Comparison of ENCODE assay signal across 15 cellular contexts in genomic region chr18:23779696-23780303, GRCh38.
DNase-seq lines count a peak whose midpoint lies in the region; ATAC-seq, FAIRE-seq and TF ChIP-seq lines count a peak whose summit lies in the region.
"Had no signal": no experiment of that assay in that cellular context is flagged by ENCODE, and none has a peak within 500 bp of the region (broad histone marks: within the 10 kb centered on the region; RNA-seq: fewer than 3 reads in every experiment).

No MANE protein-coding gene starts in this region.

- no TSS peak for BruUV-seq in MCF 10A (replicated peaks; lab: Mats Ljungman, UMichigan)

- H3K27ac ChIP-seq in breast epithelium (no peak overlapping the region), WERI-Rb-1 (no peak overlapping the region), hepatocyte (no peak overlapping the region)
- H3K27ac ChIP-seq: ascending aorta, gastrocnemius medialis had no signal

- H3K27me3 ChIP-seq in breast epithelium (no peaks in the 10 kb centered on the region), WERI-Rb-1 (ENCODE audit: insufficient read depth, low read depth, severe bottlenecking) (no peaks in the 10 kb centered on the region), hepatocyte (no peaks in the 10 kb centered on the region)
- H3K27me3 ChIP-seq: ascending aorta, gastrocnemius medialis had no signal

- 67% methylated on average over 5 of the region's 5 CpGs for WGBS in hepatocyte (ENCODE audit: low lambda C conversion rate, missing lambda C conversion rate)

- no peak overlapping the region for H3K4me3 Mint-ChIP-seq in MCF 10A (ENCODE audit: unreplicated experiment)
- H3K4me3 Mint-ChIP-seq: naive thymus-derived CD8-positive, alpha-beta T cell had no signal

- no peaks in the 10 kb centered on the region for H3K36me3 Mint-ChIP-seq in MCF 10A (ENCODE audit: insufficient read depth, unreplicated experiment)
- H3K36me3 Mint-ChIP-seq: naive thymus-derived CD8-positive, alpha-beta T cell had no signal

- no peaks in the 10 kb centered on the region for H3K9me2 ChIP-seq in hepatocyte (replicated peaks; ENCODE audit: insufficient read depth)

- H3K27ac Mint-ChIP-seq in MCF 10A (ENCODE audit: low read depth, unreplicated experiment) = no peak overlapping the region

- CTCF ChIA-PET in MCF 10A (lab: Yijun Ruan, JAX) = interaction anchor here (0.5 to 0.7 kb wide), 2 partner anchors 77 to 1528 kb away, joined by 3 to 4 read pairs; no protein-coding TSS in a partner anchor

- no peaks in the 10 kb centered on the region for H3K4me1 Mint-ChIP-seq in MCF 10A (ENCODE audit: insufficient read depth, unreplicated experiment)

- no peaks in the 10 kb centered on the region for H3K9me3 Mint-ChIP-seq in MCF 10A (ENCODE audit: unreplicated experiment)

- H3K27me3 Mint-ChIP-seq in MCF 10A (ENCODE audit: insufficient read depth, unreplicated experiment) = no peaks in the 10 kb centered on the region

- TF ChIP-seq POLR2A in breast epithelium (IDR thresholded peaks at IDR 0.05) = no peak

- H3K36me3 ChIP-seq in breast epithelium (no peaks in the 10 kb centered on the region), WERI-Rb-1 (no peaks in the 10 kb centered on the region), hepatocyte (replicated peaks; ENCODE audit: insufficient read depth, low read depth) (no peaks in the 10 kb centered on the region)
- H3K36me3 ChIP-seq: ascending aorta, gastrocnemius medialis had no signal

- no peak for ATAC-seq in HG02852 (IDR thresholded peaks at IDR 0.05; ENCODE audit: unreplicated experiment)
- ATAC-seq: gastrocnemius medialis; naive thymus-derived CD8-positive, alpha-beta T cell had no signal

- H3K4me1 ChIP-seq in breast epithelium (no peaks in the 10 kb centered on the region), hepatocyte (ENCODE audit: insufficient read depth) (no peaks in the 10 kb centered on the region)
- H3K4me1 ChIP-seq: ascending aorta, gastrocnemius medialis had no signal

- TF ChIP-seq CTCF in MCF 10A (IDR thresholded peaks at IDR 0.05; ENCODE audit: unreplicated experiment) (no peak), breast epithelium (IDR thresholded peaks at IDR 0.05) (no peak), WERI-Rb-1 (IDR thresholded peaks at IDR 0.05; ENCODE audit: low read depth, low read length) (peak; percentile 39), hepatocyte (IDR thresholded peaks at IDR 0.05; ENCODE audit: poor library complexity) (no peak)

- intact Hi-C loops in MCF 10A (cut with micrococcal nuclease) = no loop called here
- intact Hi-C loops in breast epithelium (cut with DNase I; ENCODE audit: low total_unique reads) = no loop called here

- peak; percentile 44 for DNase-seq in MCF 10A (ENCODE audit: unreplicated experiment)
- DNase-seq in breast epithelium (ENCODE audit: low spot score in 2 of 2) = no peak
- DNase-seq in WERI-Rb-1 = no peak
- DNase-seq in hepatocyte (ENCODE audit: low spot score) = peak; percentile 32
- DNase-seq in urothelium cell line (ENCODE audit: low spot score) = peak; percentile 7
- no peak for DNase-seq in NCI-H2171 treated with DMSO at 0.1 percent for 48 hours (lab: John Stamatoyannopoulos, UW)
- DNase-seq in cerebellar nuclear complex (lab: John Stamatoyannopoulos, UW) = no peak
- DNase-seq: gastrocnemius medialis; naive thymus-derived CD8-positive, alpha-beta T cell; NCI-H524; stimulated activated CD4-positive, alpha-beta T cell treated with anti-CD3 and anti-CD28 coated beads, Interleukin-2, amount 100 ng/mL, for 24 hours; substantia nigra had no signal

- no peak for FAIRE-seq in urothelium cell line (lab: Jason Lieb, UNC)
- FAIRE-seq: A204.1 had no signal

- H3K79me2 ChIP-seq in hepatocyte = no peaks in the 10 kb centered on the region

- no peak overlapping the region for H3K4me2 ChIP-seq in hepatocyte

- H4K20me1 ChIP-seq in hepatocyte (ENCODE audit: insufficient read depth, poor library complexity, severe bottlenecking) = no peaks in the 10 kb centered on the region

- H2AFZ ChIP-seq in hepatocyte = no peak overlapping the region

- H3K9me3 ChIP-seq in breast epithelium = no peaks in the 10 kb centered on the region
- H3K9me3 ChIP-seq in WERI-Rb-1 (ENCODE audit: severe bottlenecking) = no peaks in the 10 kb centered on the region
- no peaks in the 10 kb centered on the region for H3K9me3 ChIP-seq in hepatocyte (ENCODE audit: low read depth)
- H3K9me3 ChIP-seq: ascending aorta, gastrocnemius medialis had no signal

- POLR2A ChIA-PET in MCF 10A (lab: Yijun Ruan, JAX) = interaction anchor here (0.6 kb wide), 1 partner anchor 10 kb away, joined by 4 read pairs; no protein-coding TSS in a partner anchor

- H3K4me3 ChIP-seq in breast epithelium (no peak overlapping the region), WERI-Rb-1 (ENCODE audit: low read depth, low read length) (no peak overlapping the region), hepatocyte (no peak overlapping the region)
- H3K4me3 ChIP-seq: ascending aorta, gastrocnemius medialis had no signal

Comparison
In these comparisons a context has a peak if more than half of its experiments do, and no peak if none do; other contexts are left out.
1. DNase-seq: peak in MCF 10A (single experiment), hepatocyte (single experiment) and urothelium cell line (single experiment); none in breast epithelium (0 of 2), WERI-Rb-1 (single experiment), NCI-H2171 treated with DMSO at 0.1 percent for 48 hours (single experiment) and cerebellar nuclear complex (0 of 2).